ENCODE assay signal across 12 cellular contexts in genomic region chr14:82999802-83000201, GRCh38.
DNase-seq lines count a peak whose midpoint lies in the region; ATAC-seq and TF ChIP-seq lines count a peak whose summit lies in the region.
"Had no signal": no experiment of that assay in that cellular context is flagged by ENCODE, and none has a peak within 500 bp of the region (broad histone marks: within the 10 kb centered on the region; RNA-seq: fewer than 3 reads in every experiment).

No MANE protein-coding gene starts in this region.

- H3K27me3 Mint-ChIP-seq in naive thymus-derived CD4-positive, alpha-beta T cell, result no peaks in the 10 kb centered on the region
- H3K27me3 Mint-ChIP-seq: activated naive CD8-positive, alpha-beta T cell treated with anti-CD3 and anti-CD28 coated beads, Interleukin-2, amount 50 U/mL, for 24 hours; T-helper 17 cell had no signal

- ATAC-seq in DND-41 (ENCODE audit: insufficient read depth, low read depth) (no peak), HG02798 (IDR thresholded peaks at IDR 0.05; ENCODE audit: poor library complexity, unreplicated experiment) (no peak), GM18498 (IDR thresholded peaks at IDR 0.05; ENCODE audit: unreplicated experiment) (no peak), GM21360 (IDR thresholded peaks at IDR 0.05; ENCODE audit: unreplicated experiment) (no peak)
- ATAC-seq in naive thymus-derived CD4-positive, alpha-beta T cell, result no peak
- ATAC-seq: activated naive CD8-positive, alpha-beta T cell treated with anti-CD3 and anti-CD28 coated beads, Interleukin-2, amount 50 U/mL, for 24 hours; T-helper 17 cell had no signal

- H3K36me3 ChIP-seq in DND-41 (ENCODE audit: insufficient read depth, low read length), result no peaks in the 10 kb centered on the region
- no peaks in the 10 kb centered on the region for H3K36me3 ChIP-seq in naive thymus-derived CD4-positive, alpha-beta T cell (ENCODE audit: control insufficient read depth in 2 of 3, insufficient read depth in 3 of 3, low read length in 3 of 3)

- no peaks in the 10 kb centered on the region for H3K9me3 ChIP-seq in DND-41 (ENCODE audit: insufficient read depth, low read length, severe bottlenecking)
- no peaks in the 10 kb centered on the region for H3K9me3 ChIP-seq in naive thymus-derived CD4-positive, alpha-beta T cell (ENCODE audit: control insufficient read depth in 2 of 3, low read length in 3 of 3)

- CTCF ChIA-PET in naive thymus-derived CD4-positive, alpha-beta T cell (lab: Charles Lee), result interaction anchor here (0.9 kb wide), 1 partner anchor 77 kb away, joined by 3 read pairs; no protein-coding TSS in a partner anchor

- H3K4me2 ChIP-seq in DND-41 (ENCODE audit: insufficient read depth, low read length), result no peak overlapping the region

- peak; percentile 7 for TF ChIP-seq CTCF in DND-41 (IDR thresholded peaks at IDR 0.05; ENCODE audit: borderline replicate concordance, extremely low read depth, low read length, poor library complexity, severe bottlenecking)
- TF ChIP-seq CTCF in astrocyte of the cerebellum (IDR thresholded peaks at IDR 0.05; ENCODE audit: low read depth, low read length, missing control alignments), result peak; percentile 31

- H3K36me3 Mint-ChIP-seq in naive thymus-derived CD4-positive, alpha-beta T cell, result no peaks in the 10 kb centered on the region

- H3K4me1 Mint-ChIP-seq in naive thymus-derived CD4-positive, alpha-beta T cell, result no peaks in the 10 kb centered on the region
- H3K4me1 Mint-ChIP-seq: activated naive CD8-positive, alpha-beta T cell treated with anti-CD3 and anti-CD28 coated beads, Interleukin-2, amount 50 U/mL, for 24 hours; T-helper 17 cell had no signal

- no peaks in the 10 kb centered on the region for H3K4me1 ChIP-seq in DND-41 (ENCODE audit: insufficient read depth, low read length)
- H3K4me1 ChIP-seq in naive thymus-derived CD4-positive, alpha-beta T cell (ENCODE audit: control insufficient read depth in 2 of 2, insufficient read depth in 2 of 2, low read length in 2 of 2), result no peaks in the 10 kb centered on the region

- DNase-seq in DND-41 (no peak), KBM-7 (peak; percentile 3), astrocyte of the cerebellum (ENCODE audit: low read depth) (no peak), left kidney (ENCODE audit: low read depth, low spot score) (peak; percentile 15)
- DNase-seq in naive thymus-derived CD4-positive, alpha-beta T cell, result no peak
- DNase-seq: activated naive CD8-positive, alpha-beta T cell treated with anti-CD3 and anti-CD28 coated beads, Interleukin-2, amount 50 U/mL, for 24 hours; NK-92 treated with Interleukin-12 subunit alpha and Interleukin-12 subunit beta, amount 100 ng/mL, for 24 hours; T-helper 17 cell had no signal

- no peak overlapping the region for H3K4me3 Mint-ChIP-seq in naive thymus-derived CD4-positive, alpha-beta T cell
- H3K4me3 Mint-ChIP-seq: activated naive CD8-positive, alpha-beta T cell treated with anti-CD3 and anti-CD28 coated beads, Interleukin-2, amount 50 U/mL, for 24 hours; T-helper 17 cell had no signal

- POLR2A ChIA-PET in naive thymus-derived CD4-positive, alpha-beta T cell (lab: Charles Lee), result no interaction called here

- H2AFZ ChIP-seq in DND-41 (ENCODE audit: low read depth, low read length), result no peak overlapping the region

- H3K79me2 ChIP-seq in DND-41 (ENCODE audit: insufficient read depth, low read length), result no peaks in the 10 kb centered on the region

- no peak overlapping the region for H3K4me3 ChIP-seq in DND-41 (ENCODE audit: low read depth in 1 of 2, low read length in 2 of 2)
- no peak overlapping the region for H3K4me3 ChIP-seq in astrocyte of the cerebellum (ENCODE audit: low read depth, low read length)
- no peak overlapping the region for H3K4me3 ChIP-seq in naive thymus-derived CD4-positive, alpha-beta T cell (ENCODE audit: low read length)
- H3K4me3 ChIP-seq: skin epidermis had no signal

- H3K9ac ChIP-seq in DND-41 (ENCODE audit: low read depth, low read length), result no peak overlapping the region

- H3K27ac Mint-ChIP-seq in naive thymus-derived CD4-positive, alpha-beta T cell, result no peak overlapping the region
- H3K27ac Mint-ChIP-seq: activated naive CD8-positive, alpha-beta T cell treated with anti-CD3 and anti-CD28 coated beads, Interleukin-2, amount 50 U/mL, for 24 hours; T-helper 17 cell had no signal

- in situ Hi-C loops in KBM-7 (cut with MboI; ENCODE audit: low pct_unique_long_range_greater_than_20kb, low sequenced_read_pairs) (no loop called here), astrocyte of the cerebellum (cut with HindIII; ENCODE audit: low sequenced_read_pairs) (no loop called here)

- no peaks in the 10 kb centered on the region for H3K27me3 ChIP-seq in DND-41 (ENCODE audit: insufficient read depth, low read length, poor library complexity)
- H3K27me3 ChIP-seq in naive thymus-derived CD4-positive, alpha-beta T cell (ENCODE audit: control insufficient read depth in 2 of 2, insufficient read depth in 2 of 2, low read length in 2 of 2), result no peaks in the 10 kb centered on the region

- intact Hi-C loops in naive thymus-derived CD4-positive, alpha-beta T cell (cut with micrococcal nuclease), result no loop called here

- H3K9me3 Mint-ChIP-seq in naive thymus-derived CD4-positive, alpha-beta T cell, result peaks cover 0 to 21% (median 5%) of the 10 kb centered on the region in 11 donors

- no peaks in the 10 kb centered on the region for H4K20me1 ChIP-seq in DND-41 (ENCODE audit: insufficient read depth, low read length)

- no peak overlapping the region for H3K27ac ChIP-seq in DND-41 (ENCODE audit: low read length)
- H3K27ac ChIP-seq in naive thymus-derived CD4-positive, alpha-beta T cell (ENCODE audit: low read depth, low read length), result no peak overlapping the region
- H3K27ac ChIP-seq: skin epidermis had no signal

Comparison
In these comparisons a context has a peak if more than half of its experiments do, and no peak if none do; other contexts are left out.
1. DNase-seq: peak in KBM-7 (single experiment) and left kidney (single experiment); none in DND-41 (single experiment), astrocyte of the cerebellum (single experiment) and naive thymus-derived CD4-positive, alpha-beta T cell (0 of 9).